Comparison of ENCODE assay signal across 17 cellular contexts in genomic region chr7:70744414-70744942, GRCh38.
"Had no signal": no experiment of that assay in that cellular context is flagged by ENCODE, and none has a peak within 500 bp of the region (broad histone marks: within the 10 kb centered on the region; RNA-seq: fewer than 3 reads in every experiment).

No MANE protein-coding gene starts in this region.

- H3K4me3 ChIP-seq: gastrocnemius medialis, right atrium auricular region had no signal

- H3K4me3 Mint-ChIP-seq: activated B cell treated with CpG ODN at 0.5 μM for 24 hours; activated CD8-positive, alpha-beta T cell treated with anti-CD3 and anti-CD28 coated beads, Interleukin-2, amount 10 ng/mL, durations not matched to agents 7 days and 5 days; activated naive CD8-positive, alpha-beta T cell treated with anti-CD3 and anti-CD28 coated beads for 36 hours; activated T-cell treated with anti-CD3 and anti-CD28 coated beads, Interleukin-2, amount 50 U/mL, for 72 hours; dendritic cell treated with granulocyte-macrophage colony-stimulating factor and Interleukin-4, amounts not matched to agents 40 ng/mL and 50 ng/mL, for 4 days had no signal

- H3K9me3 ChIP-seq: gastrocnemius medialis, right atrium auricular region had no signal

- H3K27ac Mint-ChIP-seq: activated B cell treated with CpG ODN at 0.5 μM for 24 hours; activated CD8-positive, alpha-beta T cell treated with anti-CD3 and anti-CD28 coated beads, Interleukin-2, amount 10 ng/mL, durations not matched to agents 7 days and 5 days; activated naive CD8-positive, alpha-beta T cell treated with anti-CD3 and anti-CD28 coated beads for 36 hours; activated T-cell treated with anti-CD3 and anti-CD28 coated beads, Interleukin-2, amount 50 U/mL, for 72 hours; dendritic cell treated with granulocyte-macrophage colony-stimulating factor and Interleukin-4, amounts not matched to agents 40 ng/mL and 50 ng/mL, for 4 days had no signal

- H3K36me3 ChIP-seq: brain microvascular endothelial cell, gastrocnemius medialis, right atrium auricular region had no signal

- H3K4me1 ChIP-seq: right atrium auricular region had no signal

- H3K27me3 Mint-ChIP-seq: activated B cell treated with CpG ODN at 0.5 μM for 24 hours; activated naive CD8-positive, alpha-beta T cell treated with anti-CD3 and anti-CD28 coated beads for 36 hours; dendritic cell treated with granulocyte-macrophage colony-stimulating factor and Interleukin-4, amounts not matched to agents 40 ng/mL and 50 ng/mL, for 4 days had no signal

- H3K27me3 ChIP-seq: brain microvascular endothelial cell, gastrocnemius medialis, right atrium auricular region had no signal

- H3K36me3 Mint-ChIP-seq: activated naive CD8-positive, alpha-beta T cell treated with anti-CD3 and anti-CD28 coated beads for 36 hours had no signal

- DNase-seq: activated B cell treated with CpG ODN at 0.5 μM for 24 hours; activated CD4-positive, alpha-beta T cell treated with anti-CD3 and anti-CD28 coated beads for 48 hours; activated CD8-positive, alpha-beta memory T cell treated with anti-CD3 and anti-CD28 coated beads, Interleukin-2, amount 50 U/mL, for 4 hours; activated CD8-positive, alpha-beta T cell treated with anti-CD3 and anti-CD28 coated beads, Interleukin-2, amount 10 ng/mL, durations not matched to agents 7 days and 5 days; activated gamma-delta T cell treated with Interleukin-2 at 50 U/mL for 16 hours; activated naive CD8-positive, alpha-beta T cell treated with anti-CD3 and anti-CD28 coated beads for 36 hours; activated T-cell treated with anti-CD3 and anti-CD28 coated beads, Interleukin-2, amount 50 U/mL, for 72 hours; anterior cingulate cortex; brain microvascular endothelial cell; gastrocnemius medialis; islet precursor cell; midbrain; stimulated activated CD4-positive, alpha-beta T cell treated with anti-CD3 and anti-CD28 coated beads, Interleukin-4, amount 100 ng/mL, for 1 hour; stimulated activated naive CD4-positive, alpha-beta T cell; trophoblast cell had no signal

- H3K27ac ChIP-seq: brain microvascular endothelial cell, gastrocnemius medialis, right atrium auricular region had no signal

- ATAC-seq: activated CD8-positive, alpha-beta T cell treated with anti-CD3 and anti-CD28 coated beads, Interleukin-2, amount 10 ng/mL, durations not matched to agents 7 days and 5 days; activated T-cell treated with anti-CD3 and anti-CD28 coated beads, Interleukin-2, amount 50 U/mL, for 72 hours; gastrocnemius medialis had no signal

- H3K9me3 Mint-ChIP-seq: activated B cell treated with CpG ODN at 0.5 μM for 24 hours; activated naive CD8-positive, alpha-beta T cell treated with anti-CD3 and anti-CD28 coated beads for 36 hours; activated T-cell treated with anti-CD3 and anti-CD28 coated beads, Interleukin-2, amount 50 U/mL, for 72 hours; dendritic cell treated with granulocyte-macrophage colony-stimulating factor and Interleukin-4, amounts not matched to agents 40 ng/mL and 50 ng/mL, for 4 days had no signal

- H3K4me1 Mint-ChIP-seq: activated naive CD8-positive, alpha-beta T cell treated with anti-CD3 and anti-CD28 coated beads for 36 hours had no signal
